Comparison of ENCODE assay signal across 8 cellular contexts in genomic region chr7:4774804-4775280, GRCh38. TPM values are rescaled to one million over a fixed set of nuclear protein-coding genes. Genes with fewer than 3 reads are reported as not detected.
DNase-seq lines count a peak whose midpoint lies in the region; ATAC-seq and TF ChIP-seq lines count a peak whose summit lies in the region.

No MANE protein-coding gene starts in this region.

- peaks cover 18% of the 10 kb centered on the region for H3K79me2 ChIP-seq in parathyroid adenoma

- H3K4me1 Mint-ChIP-seq in activated CD4-positive, alpha-beta memory T cell treated with anti-CD3 and anti-CD28 coated beads for 36 hours (ENCODE audit: low read depth): peaks cover 36% of the 10 kb centered on the region

- peak overlapping the region; percentile 95 for H3K4me3 Mint-ChIP-seq in activated CD4-positive, alpha-beta memory T cell treated with anti-CD3 and anti-CD28 coated beads for 36 hours

- POLR2A ChIA-PET in activated CD4-positive, alpha-beta memory T cell treated with anti-CD3 and anti-CD28 coated beads for 36 hours (lab: Charles Lee): interaction anchor here (0.6 to 2.4 kb wide), 13 partner anchors 14 to 366 kb away, joined by 3 to 15 read pairs (median 4); partner anchors contain the start of gene FOXK1

- CTCF ChIA-PET in activated CD4-positive, alpha-beta memory T cell treated with anti-CD3 and anti-CD28 coated beads for 36 hours (lab: Charles Lee): interaction anchor here (1.0 to 3.1 kb wide), 7 partner anchors 17 to 199 kb away, joined by 3 to 21 read pairs (median 7); partner anchors contain the start of gene RADIL

- H2AFZ ChIP-seq in parathyroid adenoma: peak overlapping the region; percentile 84

- H3K27ac ChIP-seq in parathyroid adenoma: peak overlapping the region; percentile 78

- no peaks in the 10 kb centered on the region for H3K9me3 ChIP-seq in parathyroid adenoma (ENCODE audit: control insufficient read depth, low read length)

- H3K27me3 ChIP-seq in parathyroid adenoma (ENCODE audit: control insufficient read depth, insufficient read depth, low read length): no peaks in the 10 kb centered on the region

- DNase-seq in activated CD4-positive, CD25-positive, alpha-beta regulatory T cell treated with anti-CD3 and anti-CD28 coated beads, Interleukin-2, amount 50 U/mL, for 72 hours: no peak
- DNase-seq in HuH-7.5 (ENCODE audit: low spot score): peak; percentile 73
- DNase-seq in activated CD4-positive, alpha-beta memory T cell treated with anti-CD3 and anti-CD28 coated beads for 36 hours: no peak
- DNase-seq in foreskin fibroblast: peak; percentile 57 to 82
- no peak for DNase-seq in HT-29 (ENCODE audit: low spot score)

- peaks cover 10% of the 10 kb centered on the region for H3K4me1 ChIP-seq in parathyroid adenoma

- peak overlapping the region; percentile 81 for H3K9ac ChIP-seq in parathyroid adenoma

- TF ChIP-seq CTCF in foreskin fibroblast (IDR thresholded peaks at IDR 0.05; ENCODE audit: low read depth, low read length) (no peak), parathyroid adenoma (IDR thresholded peaks at IDR 0.05) (no peak)

- peak overlapping the region; percentile 80 for H3K4me2 ChIP-seq in parathyroid adenoma (ENCODE audit: low read length)

- H3K36me3 Mint-ChIP-seq in activated CD4-positive, alpha-beta memory T cell treated with anti-CD3 and anti-CD28 coated beads for 36 hours: peaks cover 8% of the 10 kb centered on the region

- H3K4me3 ChIP-seq in foreskin fibroblast (ENCODE audit: low read depth in 1 of 2, low read length in 2 of 2): peak overlapping the region; percentile 90 to 98
- H3K4me3 ChIP-seq in parathyroid adenoma (ENCODE audit: low read depth, low read length): peak overlapping the region; percentile 92

- peak overlapping the region; percentile 91 for H3K27ac Mint-ChIP-seq in activated CD4-positive, alpha-beta memory T cell treated with anti-CD3 and anti-CD28 coated beads for 36 hours

- intact Hi-C loops in activated CD4-positive, alpha-beta memory T cell treated with anti-CD3 and anti-CD28 coated beads for 36 hours (cut with micrococcal nuclease): loop anchor here (1.0 to 2.0 kb wide), 4 partner anchors 17 to 134 kb away; no protein-coding TSS in a partner anchor

- peak; percentile 2 to 3 for ATAC-seq in activated CD4-positive, CD25-positive, alpha-beta regulatory T cell treated with anti-CD3 and anti-CD28 coated beads, Interleukin-2, amount 50 U/mL, for 24 hours
- ATAC-seq in GM21576 (IDR thresholded peaks at IDR 0.05; ENCODE audit: unreplicated experiment): peak; percentile 25

- no peaks in the 10 kb centered on the region for H3K36me3 ChIP-seq in parathyroid adenoma (ENCODE audit: control insufficient read depth, insufficient read depth, low read length)

- no peaks in the 10 kb centered on the region for H3K27me3 Mint-ChIP-seq in activated CD4-positive, alpha-beta memory T cell treated with anti-CD3 and anti-CD28 coated beads for 36 hours

- H3K9me3 Mint-ChIP-seq in activated CD4-positive, alpha-beta memory T cell treated with anti-CD3 and anti-CD28 coated beads for 36 hours: no peaks in the 10 kb centered on the region

RNA-seq across cellular contexts. Expression of gene AP5Z1, which starts 0.6 kb away (rescaled TPM):
- 10 to 100 TPM; 21.6 to 24.1 TPM for total RNA-seq in activated CD4-positive, alpha-beta memory T cell treated with anti-CD3 and anti-CD28 coated beads for 36 hours
- total RNA-seq in HT-29 (2014; rRNA removed; shearing (Covaris generic)): 74.5 and 81.3 TPM in 2 replicates

Comparison
In these comparisons a context has a peak if more than half of its experiments do, and no peak if none do; other contexts are left out.
1. DNase-seq: peak in HuH-7.5 (single experiment) and foreskin fibroblast (2 of 2); none in activated CD4-positive, CD25-positive, alpha-beta regulatory T cell treated with anti-CD3 and anti-CD28 coated beads, Interleukin-2, amount 50 U/mL, for 72 hours (single experiment), activated CD4-positive, alpha-beta memory T cell treated with anti-CD3 and anti-CD28 coated beads for 36 hours (single experiment) and HT-29 (single experiment).